ENCODE assay signal across 17 cellular contexts in genomic region chr11:59732403-59732975, GRCh38. TPM values are rescaled to one million over a fixed set of nuclear protein-coding genes. Genes with fewer than 3 reads are reported as not detected.
A peak's percentile ranks its signal among the peaks of the same experiment; 100 is the strongest.
DNase-seq lines count a peak whose midpoint lies in the region; ATAC-seq, FAIRE-seq and TF ChIP-seq lines count a peak whose summit lies in the region.
"Not testable (repeated sequence)": the region's sequence is repeated elsewhere in the genome, so short reads cannot be mapped to it uniquely, and the experiment has no call there.
"Had no signal": no experiment of that assay in that cellular context is flagged by ENCODE, and none has a peak within 500 bp of the region (broad histone marks: within the 10 kb centered on the region; RNA-seq: fewer than 3 reads in every experiment).

No MANE protein-coding gene starts in this region.

- H3K9ac ChIP-seq in K562 (ENCODE audit: insufficient read depth in 1 of 2, low read depth in 2 of 2, low read length in 2 of 2); mesenchymal stem cell (ENCODE audit: low read length); neuronal stem cell (ENCODE audit: low read depth, low read length, poor library complexity): not testable (repeated sequence)

- H3K79me1 ChIP-seq in mesenchymal stem cell (replicated peaks; ENCODE audit: low read length, poor library complexity, severe bottlenecking); neuronal stem cell (ENCODE audit: low read depth, low read length): not testable (repeated sequence)

- not testable (repeated sequence) for H3K36me3 ChIP-seq in K562 (ENCODE audit: control insufficient read depth, insufficient read depth, low read length); hepatocyte (replicated peaks; ENCODE audit: insufficient read depth, low read depth); mesenchymal stem cell (ENCODE audit: control insufficient read depth in 1 of 2, insufficient read depth in 2 of 2, low read depth in 1 of 2, low read length in 2 of 2); neuronal stem cell (replicated peaks in 1 of 2; ENCODE audit: control insufficient read depth in 2 of 2, insufficient read depth in 2 of 2, low read length in 2 of 2)

- not testable (repeated sequence) for H3K36me3 Mint-ChIP-seq in type B pancreatic cell

- not testable (repeated sequence) for TF ChIP-seq EP300 in K562 (IDR thresholded peaks at IDR 0.05; ENCODE audit: low read length)

- POLR2A ChIA-PET in K562 (lab: Yijun Ruan, JAX) = interaction anchor here (0.6 kb wide), 1 partner anchor 68 kb away, joined by 3 read pairs; no protein-coding TSS in a partner anchor

- H3K4me3 Mint-ChIP-seq in type B pancreatic cell = not testable (repeated sequence)

- not testable (repeated sequence) for H3K18ac ChIP-seq in mesenchymal stem cell (ENCODE audit: low read depth in 1 of 2, low read length in 2 of 2); neuronal stem cell (ENCODE audit: low read length)

- BruUV-seq in K562 (replicated peaks; lab: Mats Ljungman, UMichigan) = not testable (repeated sequence)

- not testable (repeated sequence) for H3K4ac ChIP-seq in mesenchymal stem cell (ENCODE audit: low read depth in 1 of 2, low read length in 2 of 2); neuronal stem cell (ENCODE audit: low read length)

- not testable (repeated sequence) for H3K14ac ChIP-seq in mesenchymal stem cell (ENCODE audit: low read length in 2 of 2); neuronal stem cell (ENCODE audit: low read length)

- H3K9me3 Mint-ChIP-seq in type B pancreatic cell = not testable (repeated sequence)

- H4K8ac ChIP-seq in mesenchymal stem cell (ENCODE audit: low read length); neuronal stem cell (ENCODE audit: low read depth, low read length): not testable (repeated sequence)

- not testable (repeated sequence) for H3K4me1 Mint-ChIP-seq in type B pancreatic cell (ENCODE audit: unreplicated experiment)

- not testable (repeated sequence) for H2AFZ ChIP-seq in K562 (ENCODE audit: low read depth, low read length); hepatocyte; mesenchymal stem cell (ENCODE audit: low read depth, low read length)
- peak overlapping the region; percentile 48 for H2AFZ ChIP-seq in neuronal stem cell (ENCODE audit: low read length)

- in situ Hi-C loops in K562 (cut with MboI) = not testable (repeated sequence)

- H2AK5ac ChIP-seq in mesenchymal stem cell (ENCODE audit: low read length, severe bottlenecking) = peak overlapping the region; percentile 99
- not testable (repeated sequence) for H2AK5ac ChIP-seq in neuronal stem cell (ENCODE audit: low read depth, low read length)

- H3K9me3 ChIP-seq in K562 (replicated peaks; ENCODE audit: control insufficient read depth, insufficient read depth, low read depth, low read length); hepatocyte (ENCODE audit: low read depth); mesenchymal stem cell (ENCODE audit: control insufficient read depth, low read length); neuronal stem cell (replicated peaks in 1 of 2; ENCODE audit: control insufficient read depth in 2 of 2, insufficient read depth in 1 of 2, low read depth in 1 of 2, low read length in 2 of 2): not testable (repeated sequence)

- H3K23ac ChIP-seq in mesenchymal stem cell (ENCODE audit: low read length in 2 of 2); neuronal stem cell (ENCODE audit: low read depth, low read length, poor library complexity): not testable (repeated sequence)

- not testable (repeated sequence) for H3K27me3 Mint-ChIP-seq in type B pancreatic cell

- intact Hi-C loops in K562 (cut with micrococcal nuclease) = not testable (repeated sequence)

- CTCF ChIA-PET in K562 (lab: Yijun Ruan, JAX; ENCODE audit: low intra/inter-chr PET ratio) = not testable (repeated sequence)

- H3K9me2 ChIP-seq in hepatocyte (replicated peaks; ENCODE audit: insufficient read depth) = not testable (repeated sequence)

- not testable (repeated sequence) for H4K20me1 ChIP-seq in K562 (replicated peaks; ENCODE audit: control insufficient read depth, insufficient read depth, low read length); hepatocyte (ENCODE audit: insufficient read depth, poor library complexity, severe bottlenecking)

- H3K27ac ChIP-seq in K562 (ENCODE audit: extremely low read depth, low read depth, low read length); neuronal stem cell (replicated peaks; ENCODE audit: low read length): not testable (repeated sequence)
- H3K27ac ChIP-seq in hepatocyte (peak overlapping the region; percentile 51), mesenchymal stem cell (ENCODE audit: low read length, poor library complexity, severe bottlenecking) (peak overlapping the region; percentile 98)

- H3K4me1 ChIP-seq in K562 (replicated peaks in 1 of 2; ENCODE audit: control insufficient read depth in 2 of 2, insufficient read depth in 2 of 2, low read length in 2 of 2); hepatocyte (ENCODE audit: insufficient read depth); mesenchymal stem cell (ENCODE audit: control insufficient read depth, insufficient read depth, low read depth, low read length); neuronal stem cell (ENCODE audit: control insufficient read depth in 2 of 2, insufficient read depth in 1 of 2, low read depth in 1 of 2, low read length in 2 of 2): not testable (repeated sequence)

- DNase-seq in HK-2 (ENCODE audit: unreplicated experiment) = peak; percentile 8
- not testable (repeated sequence) for DNase-seq in K562 (ENCODE audit: extremely low read depth in 1 of 4, low spot score in 3 of 4); hepatocyte (ENCODE audit: low spot score); mesenchymal stem cell; neuronal stem cell (ENCODE audit: low spot score); type B pancreatic cell (ENCODE audit: extremely low spot score, unreplicated experiment)
- peak; percentile 78 for DNase-seq in kidney tubule cell (ENCODE audit: low spot score)

- not testable (repeated sequence) for H4K91ac ChIP-seq in mesenchymal stem cell (ENCODE audit: low read length); neuronal stem cell (ENCODE audit: low read depth, low read length, poor library complexity)

- WGBS in K562 (ENCODE audit: insufficient coverage, low coverage, missing lambda C conversion rate) = 61% methylated on average over 3 of the region's 3 CpGs
- 52% methylated on average over 3 of the region's 3 CpGs for WGBS in hepatocyte (ENCODE audit: low lambda C conversion rate, missing lambda C conversion rate)
- WGBS in mesenchymal stem cell = 79% methylated on average over 2 of the region's 3 CpGs
- no CpG with 5 or more reads among the region's 3 CpGs for WGBS in neuronal stem cell (ENCODE audit: extremely low coverage in 2 of 2, insufficient read length in 2 of 2, insufficient replicate concordance in 1 of 2), 2 donors

- not testable (repeated sequence) for H2BK12ac ChIP-seq in mesenchymal stem cell (ENCODE audit: low read length in 2 of 2); neuronal stem cell (ENCODE audit: low read length)

- not testable (repeated sequence) for TF ChIP-seq CTCF in K562 (IDR thresholded peaks at IDR 0.05 in 2 of 3, conservative IDR thresholded peaks at IDR 0.05 in 1 of 3; ENCODE audit: insufficient read depth in 2 of 3, low read depth in 1 of 3, low read length in 3 of 3); hepatocyte (IDR thresholded peaks at IDR 0.05; ENCODE audit: poor library complexity); type B pancreatic cell (conservative IDR thresholded peaks at IDR 0.05)

- H3K79me2 ChIP-seq in K562 (ENCODE audit: control insufficient read depth, insufficient read depth, low read length); hepatocyte: not testable (repeated sequence)

- H2BK120ac ChIP-seq in mesenchymal stem cell (ENCODE audit: low read depth, low read length); neuronal stem cell (ENCODE audit: low read depth, low read length): not testable (repeated sequence)

- H2BK5ac ChIP-seq in mesenchymal stem cell (ENCODE audit: low read depth, low read length, poor library complexity, severe bottlenecking) = peak overlapping the region; percentile 97
- H2BK5ac ChIP-seq in neuronal stem cell (ENCODE audit: low read length) = not testable (repeated sequence)

- not testable (repeated sequence) for TF ChIP-seq RAD21 in K562 (CRISPR knock-in tag; conservative IDR thresholded peaks at IDR 0.05 in 1 of 2, IDR thresholded peaks at IDR 0.05 in 1 of 2)

- not testable (repeated sequence) for H2BK15ac ChIP-seq in mesenchymal stem cell (ENCODE audit: low read depth, poor library complexity, severe bottlenecking); neuronal stem cell (ENCODE audit: low read length)

- H3K27me3 ChIP-seq in K562 (ENCODE audit: control insufficient read depth in 2 of 2, insufficient read depth in 2 of 2, low read length in 2 of 2); hepatocyte; mesenchymal stem cell (ENCODE audit: control insufficient read depth in 1 of 2, insufficient read depth in 1 of 2, low read length in 2 of 2); neuronal stem cell (ENCODE audit: control insufficient read depth in 3 of 3, insufficient read depth in 3 of 3, low read depth in 1 of 3, low read length in 3 of 3): not testable (repeated sequence)

- peak overlapping the region; percentile 46 for H3K27ac Mint-ChIP-seq in type B pancreatic cell

- H3K4me3 ChIP-seq in K562; hepatocyte; mesenchymal stem cell (ENCODE audit: insufficient read depth in 1 of 2, low read depth in 1 of 2, low read length in 2 of 2); neuronal stem cell (ENCODE audit: low read length in 2 of 2): not testable (repeated sequence)

- ATAC-seq in K562 = not testable (repeated sequence)

- TF ChIP-seq POLR2A in K562 (conservative IDR thresholded peaks at IDR 0.05) = not testable (repeated sequence)

- not testable (repeated sequence) for H3K4me2 ChIP-seq in K562 (ENCODE audit: insufficient read depth, low read length); hepatocyte; mesenchymal stem cell (ENCODE audit: low read length, poor library complexity, severe bottlenecking); neuronal stem cell (ENCODE audit: insufficient read depth, low read length, poor library complexity, severe bottlenecking)

- not testable (repeated sequence) for H3K9me1 ChIP-seq in K562 (ENCODE audit: control insufficient read depth, insufficient read depth, low read length)

- FAIRE-seq in K562 (lab: Jason Lieb, UNC) = not testable (repeated sequence)

RNA-seq across cellular contexts. Expression of gene OR10V1, which starts 18.8 kb away (rescaled TPM):
- not detected in 2 replicates for total RNA-seq in K562 (2011; cell fraction: chromatin; rRNA removed; ENCODE audit: low replicate concordance)
- not detected in 2 replicates for total RNA-seq in K562 (2011; cell fraction: nucleolus; rRNA removed)
- not detected in 2 replicates for total RNA-seq in K562 (2011; cell fraction: nucleoplasm; rRNA removed)
- total RNA-seq in K562 (2014; rRNA removed) = not detected in 2 replicates
- not detected in 2 replicates for total RNA-seq in K562 (2014; rRNA removed; fragmentation: Illumina TruSeq; extraction: Trizol)
- total RNA-seq in K562 (2015; rRNA removed; fragmentation: Illumina TruSeq; extraction: Trizol) = not detected in 2 replicates
- not detected in 2 replicates for total RNA-seq in K562 (2021)
- polyA plus RNA-seq in K562 (2011; rRNA removed) = not detected in 2 replicates
- polyA plus RNA-seq in K562 (2011; cell fraction: cytosol; rRNA removed) = not detected in 2 replicates
- not detected in 2 replicates for polyA plus RNA-seq in K562 (2011; cell fraction: nucleus; rRNA removed)
- not detected in 2 replicates for polyA plus RNA-seq in K562 (2012)
- not detected in 2 replicates for polyA plus RNA-seq in K562 (2014; fragmentation: Illumina TruSeq; extraction: Trizol)
- polyA plus RNA-seq in K562 (2014; fragmentation: Nextera tagmentation; extraction: Ambion mirVana) = not detected
- polyA plus RNA-seq in K562 (2014; rRNA removed) = not detected in 2 replicates
- polyA minus RNA-seq in K562 (2011; rRNA and poly(A)+ RNA removed) = not detected in 2 replicates
- not detected in 2 replicates for polyA minus RNA-seq in K562 (2011; cell fraction: cytosol; rRNA and poly(A)+ RNA removed)
- polyA minus RNA-seq in K562 (2011; cell fraction: nucleus; rRNA and poly(A)+ RNA removed) = not detected in 2 replicates
- total RNA-seq in hepatocyte = not detected in 2 replicates
- polyA plus RNA-seq in hepatocyte = not detected in 2 replicates
- not detected for polyA plus RNA-seq in mesenchymal stem cell (2013, experiment 1 of 2)
- not detected for polyA plus RNA-seq in mesenchymal stem cell (2013, experiment 2 of 2)
- not detected for polyA plus RNA-seq in neuronal stem cell (2013, experiment 1 of 2)
- polyA plus RNA-seq in neuronal stem cell (2013, experiment 2 of 2) = 0.04 TPM
- total RNA-seq in type B pancreatic cell (ENCODE audit: low replicate concordance) = not detected in 2 replicates
- total RNA-seq: Calu3; CD4-positive, alpha-beta T cell; CD8-positive, alpha-beta memory T cell; Daoy; G401; GM23338; H4; H9 had no signal
- polyA plus RNA-seq: A549; CD14-positive monocyte; CD8-positive, alpha-beta memory T cell; GM23338 had no signal

RNA-seq across cellular contexts. Expression of gene STX3, which starts 22.7 kb away (rescaled TPM):
- total RNA-seq in K562 (2011; cell fraction: chromatin; rRNA removed; ENCODE audit: low replicate concordance) = 37.7 and 53.0 TPM in 2 replicates
- 20.0 and 22.1 TPM in 2 replicates for total RNA-seq in K562 (2011; cell fraction: nucleolus; rRNA removed)
- 33.5 and 50.9 TPM in 2 replicates for total RNA-seq in K562 (2011; cell fraction: nucleoplasm; rRNA removed)
- total RNA-seq in K562 (2014; rRNA removed) (46.2 and 48.2 TPM in 2 replicates), K562 (2014; rRNA removed; fragmentation: Illumina TruSeq; extraction: Trizol) (60.5 and 67.7 TPM in 2 replicates), K562 (2015; rRNA removed; fragmentation: Illumina TruSeq; extraction: Trizol) (91.6 and 94.0 TPM in 2 replicates), K562 (2021) (37.1 and 37.5 TPM in 2 replicates), hepatocyte (140 and 153 TPM in 2 replicates), type B pancreatic cell (ENCODE audit: low replicate concordance) (44.6 and 75.8 TPM in 2 replicates)
- polyA plus RNA-seq in K562 (2011; rRNA removed) (56.0 and 75.4 TPM in 2 replicates), K562 (2014; fragmentation: Illumina TruSeq; extraction: Trizol) (52.1 and 54.2 TPM in 2 replicates), K562 (2014; fragmentation: Nextera tagmentation; extraction: Ambion mirVana) (10 to 100 TPM; 12.0 to 14.4 TPM), K562 (2014; rRNA removed) (48.7 and 52.2 TPM in 2 replicates), hepatocyte (65.3 and 73.1 TPM in 2 replicates)
- polyA plus RNA-seq in K562 (2011; cell fraction: cytosol; rRNA removed) = 37.5 and 56.2 TPM in 2 replicates
- polyA plus RNA-seq in K562 (2011; cell fraction: nucleus; rRNA removed) = 27.6 and 52.1 TPM in 2 replicates
- polyA plus RNA-seq in K562 (2012) = 50.5 and 70.4 TPM in 2 replicates
- 58.8 and 76.1 TPM in 2 replicates for polyA minus RNA-seq in K562 (2011; rRNA and poly(A)+ RNA removed)
- polyA minus RNA-seq in K562 (2011; cell fraction: cytosol; rRNA and poly(A)+ RNA removed) = 20.0 and 27.8 TPM in 2 replicates
- polyA minus RNA-seq in K562 (2011; cell fraction: nucleus; rRNA and poly(A)+ RNA removed) = 15.6 and 39.2 TPM in 2 replicates
- 27.5 TPM for polyA plus RNA-seq in mesenchymal stem cell (2013, experiment 1 of 2)
- polyA plus RNA-seq in mesenchymal stem cell (2013, experiment 2 of 2) = 27.8 TPM
- polyA plus RNA-seq in neuronal stem cell (2013, experiment 1 of 2) = 28.3 TPM
- polyA plus RNA-seq in neuronal stem cell (2013, experiment 2 of 2) = 28.3 TPM
